Comparison of ENCODE assay signal across 25 cellular contexts in the genomic region with DNA sequence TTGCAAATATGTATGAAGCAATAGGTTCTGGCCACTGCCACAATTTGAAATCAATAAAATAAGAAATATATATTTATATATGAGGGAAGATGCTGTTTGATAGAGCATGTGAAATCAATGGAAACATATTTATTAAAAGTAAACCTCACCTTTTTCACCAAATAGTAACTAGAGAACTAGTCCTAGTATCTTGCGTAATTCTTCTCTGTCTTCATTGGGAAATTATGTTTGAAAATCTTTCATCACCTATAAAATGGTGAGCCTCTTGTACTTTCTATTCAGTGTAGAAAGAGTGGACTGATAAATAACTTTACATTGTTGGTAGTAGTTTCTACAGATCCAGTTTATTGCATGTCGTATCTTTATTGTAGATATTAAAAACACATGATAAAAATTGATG.
DNase-seq lines count a peak whose midpoint lies in the region; ATAC-seq, FAIRE-seq and TF ChIP-seq lines count a peak whose summit lies in the region.
"Had no signal": no experiment of that assay in that cellular context is flagged by ENCODE, and none has a peak within 500 bp of the region (broad histone marks: within the 10 kb centered on the region; RNA-seq: fewer than 3 reads in every experiment).

No MANE protein-coding gene starts in this region.

- in situ Hi-C loops in HepG2 (cut with HindIII; ENCODE audit: extremely low pct_ligation_motif_present, low pct_unique_long_range_greater_than_20kb): no loop called here

- no peak overlapping the region for H2AFZ ChIP-seq in HepG2 (ENCODE audit: low read length)

- POLR2A ChIA-PET in HepG2 (lab: Yijun Ruan, JAX): no interaction called here

- TF ChIP-seq CTCF in HepG2 (CRISPR knock-in tag; IDR thresholded peaks at IDR 0.05) (no peak), right lobe of liver (IDR thresholded peaks at IDR 0.05) (no peak)

- no peak overlapping the region for H3K4me2 ChIP-seq in HepG2 (ENCODE audit: low read depth, low read length)
- H3K4me2 ChIP-seq: BLaER1 had no signal

- no peak for TF ChIP-seq RAD21 in HepG2 (CRISPR knock-in tag; IDR thresholded peaks at IDR 0.05)
- TF ChIP-seq RAD21 in Ishikawa (IDR thresholded peaks at IDR 0.05; ENCODE audit: low read depth): no peak

- H3K4me1 ChIP-seq in HepG2 (ENCODE audit: insufficient read depth, low read length) (no peaks in the 10 kb centered on the region), right lobe of liver (no peaks in the 10 kb centered on the region)
- H3K4me1 ChIP-seq: BE2C, BLaER1 had no signal

- TF ChIP-seq POLR2A in HepG2 (IDR thresholded peaks at IDR 0.05; ENCODE audit: insufficient read depth in 1 of 2, low read depth in 2 of 2, low read length in 2 of 2): no peak
- TF ChIP-seq POLR2A in right lobe of liver (IDR thresholded peaks at IDR 0.05): no peak

- no peak for TF ChIP-seq EP300 in HepG2 (IDR thresholded peaks at IDR 0.05; ENCODE audit: low read depth in 2 of 2, low read length in 2 of 2)
- no peak for TF ChIP-seq EP300 in HepG2 (CRISPR knock-in tag; IDR thresholded peaks at IDR 0.05; ENCODE audit: borderline replicate concordance)
- no peak for TF ChIP-seq EP300 in Ishikawa (IDR thresholded peaks at IDR 0.05; ENCODE audit: borderline replicate concordance)

- CTCF ChIA-PET in HepG2 (lab: Yijun Ruan, JAX; ENCODE audit: low intra/inter-chr PET ratio, low total read pairs): no interaction called here

- intact Hi-C loops in HepG2 (cut with micrococcal nuclease; ENCODE audit: unreplicated experiment): no loop called here
- intact Hi-C loops in right lobe of liver (cut with DNase I): no loop called here

- H4K20me1 ChIP-seq in HepG2 (ENCODE audit: insufficient read depth, low read length): no peaks in the 10 kb centered on the region
- H4K20me1 ChIP-seq: BLaER1 had no signal

- no peak overlapping the region for H3K9ac ChIP-seq in HepG2 (ENCODE audit: insufficient read depth, low read depth, low read length)
- H3K9ac ChIP-seq: BLaER1 had no signal

- no TSS peak for BruUV-seq in HepG2 (replicated peaks; lab: Mats Ljungman, UMichigan)

- 0 out of 5 replicates have a peak, but pooled peaks cover 0 to 1% of the 10 kb centered on the region in 2 experiments for H3K27me3 ChIP-seq in HepG2 (ENCODE audit: control insufficient read depth in 1 of 2, insufficient read depth in 2 of 2, low read length in 2 of 2)
- H3K27me3 ChIP-seq in right lobe of liver: no peaks in the 10 kb centered on the region
- H3K27me3 ChIP-seq: BE2C, BLaER1 had no signal

- H3K9me3 ChIP-seq in HepG2 (ENCODE audit: low read length) (no peaks in the 10 kb centered on the region), right lobe of liver (no peaks in the 10 kb centered on the region)
- H3K9me3 ChIP-seq: BE2C, BLaER1 had no signal

- 80% methylated on average over 2 of the region's 2 CpGs for WGBS in HepG2 (ENCODE audit: low lambda C conversion rate)
- 80% methylated on average over 2 of the region's 2 CpGs for WGBS in right lobe of liver (ENCODE audit: insufficient coverage, low coverage, low lambda C conversion rate, missing lambda C conversion rate)

- H3K4me3 ChIP-seq in HepG2 (replicated peaks in 1 of 3; ENCODE audit: insufficient read depth in 1 of 3, low read depth in 2 of 3, low read length in 3 of 3) (no peak overlapping the region), right lobe of liver (no peak overlapping the region)
- H3K4me3 ChIP-seq: BLaER1, GM12878 had no signal

- ATAC-seq in HepG2 (no peak), right lobe of liver (no peak)
- ATAC-seq: GM12878 had no signal

- no peaks in the 10 kb centered on the region for H3K79me2 ChIP-seq in HepG2 (ENCODE audit: insufficient read depth, low read length)

- DNase-seq in HepG2 (ENCODE audit: low spot score): no peak
- DNase-seq in right lobe of liver: no peak
- DNase-seq in frontal cortex (ENCODE audit: low spot score in 2 of 2): no peak
- no peak for DNase-seq in cerebellar cortex (ENCODE audit: low spot score)
- DNase-seq: 8988T; ACHN; BE2C; C1 segment of cervical spinal cord; CD4-positive, alpha-beta memory T cell; CD4-positive, CD25-positive, alpha-beta regulatory T cell; CD8-positive, alpha-beta memory T cell; COR-L47; DMS 273 treated with DMSO at 0.1 percent for 48 hours; DMS153; DMS53; DMS79; DND-41; EL; GDM1 had no signal

- no peak for FAIRE-seq in HepG2 (lab: Jason Lieb, UNC)
- no peak for FAIRE-seq in frontal cortex (lab: Jason Lieb, UNC)
- FAIRE-seq: A204.1, GM12878, GM12892, GM18507 had no signal

- no peak overlapping the region for H3K27ac ChIP-seq in HepG2 (ENCODE audit: extremely low read length, insufficient read depth, low read length)
- H3K27ac ChIP-seq in right lobe of liver: no peak overlapping the region
- H3K27ac ChIP-seq: BLaER1 had no signal

- no peaks in the 10 kb centered on the region; a peak in 1 of 5 replicates for H3K36me3 ChIP-seq in HepG2 (replicated peaks in 1 of 2; ENCODE audit: control insufficient read depth in 1 of 2, insufficient read depth in 2 of 2, low read length in 2 of 2)
- H3K36me3 ChIP-seq in right lobe of liver: no peaks in the 10 kb centered on the region
- H3K36me3 ChIP-seq: BE2C, BLaER1 had no signal

TF ChIP-seq in HepG2, 621 proteins besides CTCF, POLR2A, EP300 and RAD21:
- TF ChIP-seq CEBPB (IDR thresholded peaks at IDR 0.05; ENCODE audit: borderline replicate concordance, low read depth, low read length): peak; percentile 60; the same call in 1 of the 2 replicates
- TF ChIP-seq, protein P1, sequence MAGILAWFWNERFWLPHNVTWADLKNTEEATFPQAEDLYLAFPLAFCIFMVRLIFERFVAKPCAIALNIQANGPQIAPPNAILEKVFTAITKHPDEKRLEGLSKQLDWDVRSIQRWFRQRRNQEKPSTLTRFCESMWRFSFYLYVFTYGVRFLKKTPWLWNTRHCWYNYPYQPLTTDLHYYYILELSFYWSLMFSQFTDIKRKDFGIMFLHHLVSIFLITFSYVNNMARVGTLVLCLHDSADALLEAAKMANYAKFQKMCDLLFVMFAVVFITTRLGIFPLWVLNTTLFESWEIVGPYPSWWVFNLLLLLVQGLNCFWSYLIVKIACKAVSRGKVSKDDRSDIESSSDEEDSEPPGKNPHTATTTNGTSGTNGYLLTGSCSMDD (CRISPR knock-in tag; IDR thresholded peaks at IDR 0.05): no peak

TF ChIP-seq in Ishikawa, 13 proteins besides CTCF, POLR2A, EP300 and RAD21:
- TF ChIP-seq CEBPB (IDR thresholded peaks at IDR 0.05) (peak; percentile 56; the same call in 1 of the 2 replicates), TAF1 (IDR thresholded peaks at IDR 0.05; ENCODE audit: low read depth) (no peak)
